ENCODE assay signal across 8 cellular contexts in genomic region chr6:39812853-39813533, GRCh38. TPM values are rescaled to one million over a fixed set of nuclear protein-coding genes. Genes with fewer than 3 reads are reported as not detected.
DNase-seq lines count a peak whose midpoint lies in the region; ATAC-seq and TF ChIP-seq lines count a peak whose summit lies in the region.
"Had no signal": no experiment of that assay in that cellular context is flagged by ENCODE, and none has a peak within 500 bp of the region (broad histone marks: within the 10 kb centered on the region; RNA-seq: fewer than 3 reads in every experiment).

No MANE protein-coding gene starts in this region.

- no peak overlapping the region for H3K4me3 ChIP-seq in astrocyte of the spinal cord (ENCODE audit: low read depth, low read length)
- H3K4me3 ChIP-seq in CD8-positive, alpha-beta memory T cell (ENCODE audit: low read length): no peak overlapping the region

- CTCF ChIA-PET in CD8-positive, alpha-beta memory T cell (lab: Charles Lee): no interaction called here

- H3K4me3 Mint-ChIP-seq in nephron progenitor cell: peak overlapping the region; percentile 8
- no peak overlapping the region for H3K4me3 Mint-ChIP-seq in CD8-positive, alpha-beta memory T cell

- no peaks in the 10 kb centered on the region for H3K36me3 ChIP-seq in CD8-positive, alpha-beta memory T cell (ENCODE audit: insufficient read depth, low read length)
- H3K36me3 ChIP-seq: neutrophil had no signal

- TF ChIP-seq CTCF in astrocyte of the spinal cord (IDR thresholded peaks at IDR 0.05; ENCODE audit: low read depth, low read length) (peak; percentile 17), nephron progenitor cell (IDR thresholded peaks at IDR 0.05) (no peak)

- H3K27ac ChIP-seq in CD8-positive, alpha-beta memory T cell (ENCODE audit: low read depth, low read length): no peak overlapping the region
- H3K27ac ChIP-seq: neutrophil had no signal

- no peaks in the 10 kb centered on the region for H3K27me3 Mint-ChIP-seq in nephron progenitor cell (ENCODE audit: low read depth, poor library complexity)
- peaks cover 2 to 8% of the 10 kb centered on the region in 2 donors for H3K27me3 Mint-ChIP-seq in CD8-positive, alpha-beta memory T cell

- in situ Hi-C loops in astrocyte of the spinal cord (cut with HindIII; ENCODE audit: low sequenced_read_pairs): no loop called here

- no peaks in the 10 kb centered on the region for H3K9me3 ChIP-seq in CD8-positive, alpha-beta memory T cell (ENCODE audit: low read length)
- H3K9me3 ChIP-seq: neutrophil had no signal

- H3K36me3 Mint-ChIP-seq in nephron progenitor cell (ENCODE audit: low read depth): peaks cover 20% of the 10 kb centered on the region
- no peaks in the 10 kb centered on the region for H3K36me3 Mint-ChIP-seq in CD8-positive, alpha-beta memory T cell

- H3K4me1 Mint-ChIP-seq in nephron progenitor cell: peaks cover 63% of the 10 kb centered on the region
- H3K4me1 Mint-ChIP-seq in CD8-positive, alpha-beta memory T cell: no peaks in the 10 kb centered on the region

- POLR2A ChIA-PET in CD8-positive, alpha-beta memory T cell (lab: Charles Lee): no interaction called here

- H3K9me3 Mint-ChIP-seq in nephron progenitor cell: no peaks in the 10 kb centered on the region
- no peaks in the 10 kb centered on the region for H3K9me3 Mint-ChIP-seq in CD8-positive, alpha-beta memory T cell

- ATAC-seq in GM19351 (IDR thresholded peaks at IDR 0.05; ENCODE audit: unreplicated experiment) (peak; percentile 71), HG03064 (IDR thresholded peaks at IDR 0.05; ENCODE audit: low read depth, unreplicated experiment) (peak; percentile 87)

- H3K27ac Mint-ChIP-seq in nephron progenitor cell: peak overlapping the region; percentile 26
- no peak overlapping the region for H3K27ac Mint-ChIP-seq in CD8-positive, alpha-beta memory T cell

- no peaks in the 10 kb centered on the region for H3K4me1 ChIP-seq in CD8-positive, alpha-beta memory T cell (ENCODE audit: insufficient read depth, low read length)

- no peaks in the 10 kb centered on the region for H3K27me3 ChIP-seq in CD8-positive, alpha-beta memory T cell (ENCODE audit: insufficient read depth, low read length, poor library complexity, severe bottlenecking)

- DNase-seq in astrocyte of the spinal cord (ENCODE audit: low read depth, low spot score): peak; percentile 33
- DNase-seq in nephron progenitor cell: no peak
- no peak for DNase-seq in NCI-H2081 (lab: John Stamatoyannopoulos, UW)
- DNase-seq in CD8-positive, alpha-beta memory T cell: no peak
- DNase-seq in activated CD4-positive, alpha-beta T cell treated with anti-CD3 and anti-CD28 coated beads, Interleukin-2, amount 50 U/mL, for 1 hour: no peak

RNA-seq across cellular contexts. Expression of gene DAAM2, which starts 20.8 kb away (rescaled TPM):
- not detected for total RNA-seq in CD8-positive, alpha-beta memory T cell
- polyA plus RNA-seq in CD8-positive, alpha-beta memory T cell: not detected
